15 cellular contexts compared by ENCODE assay signal in genomic region chr14:53331247-53331646, GRCh38.
DNase-seq lines count a peak whose midpoint lies in the region; ATAC-seq and TF ChIP-seq lines count a peak whose summit lies in the region.
"Had no signal": no experiment of that assay in that cellular context is flagged by ENCODE, and none has a peak within 500 bp of the region (broad histone marks: within the 10 kb centered on the region; RNA-seq: fewer than 3 reads in every experiment).

No MANE protein-coding gene starts in this region.

- DNase-seq in A172 (ENCODE audit: low spot score) (peak; percentile 46), ELR (ENCODE audit: low read depth) (peak; percentile 90), RWPE2 (ENCODE audit: low spot score) (no peak), fibroblast of the conjunctiva (ENCODE audit: low read depth) (peak; percentile 27), ureter (ENCODE audit: low spot score) (no peak), NCI-H1105 (lab: John Stamatoyannopoulos, UW) (no peak)
- DNase-seq: activated CD4-positive, alpha-beta T cell treated with anti-CD3 and anti-CD28 coated beads for 4 hours; activated gamma-delta T cell treated with Interleukin-2 at 50 U/mL for 16 hours; GOT3; immature natural killer cell; NCI-H2081 treated with DMSO at 0.1 percent for 48 hours; pancreas had no signal

- H3K9me3 ChIP-seq in RWPE2 (ENCODE audit: severe bottlenecking), result no peaks in the 10 kb centered on the region
- H3K9me3 ChIP-seq: pancreas had no signal

- H3K4me3 ChIP-seq in RWPE2 (ENCODE audit: severe bottlenecking), result no peak overlapping the region
- H3K4me3 ChIP-seq: pancreas had no signal

- H3K36me3 ChIP-seq in RWPE2 (ENCODE audit: low read depth), result no peaks in the 10 kb centered on the region
- H3K36me3 ChIP-seq: pancreas had no signal

- TF ChIP-seq CTCF in RWPE2 (IDR thresholded peaks at IDR 0.05; ENCODE audit: poor library complexity, severe bottlenecking), result no peak

- no peaks in the 10 kb centered on the region for H3K27me3 ChIP-seq in RWPE2 (ENCODE audit: insufficient read depth, poor library complexity, severe bottlenecking)
- H3K27me3 ChIP-seq: pancreas had no signal

- peak; percentile 91 for ATAC-seq in RWPE2 (ENCODE audit: low read depth)
- no peak for ATAC-seq in GM18519 (IDR thresholded peaks at IDR 0.05; ENCODE audit: low FRiP score, unreplicated experiment)
- no peak for ATAC-seq in GM18870 (IDR thresholded peaks at IDR 0.05; ENCODE audit: unreplicated experiment)
- ATAC-seq: pancreas had no signal

- no peak overlapping the region for H3K27ac ChIP-seq in RWPE2 (ENCODE audit: poor library complexity, severe bottlenecking)
- H3K27ac ChIP-seq: C4-2B, pancreas had no signal

- H3K4me1 ChIP-seq in RWPE2 (ENCODE audit: insufficient read depth, poor library complexity, severe bottlenecking), result peaks cover 15% of the 10 kb centered on the region
- H3K4me1 ChIP-seq: pancreas had no signal

Comparison
In these comparisons a context has a peak if more than half of its experiments do, and no peak if none do; other contexts are left out.
1. DNase-seq: peak in A172 (single experiment), ELR (single experiment) and fibroblast of the conjunctiva (single experiment); none in RWPE2 (single experiment), ureter (single experiment) and NCI-H1105 (single experiment).